Comparison of ENCODE assay signal across 13 cellular contexts in genomic region chr14:99879401-99880295, GRCh38.
A peak's percentile ranks its signal among the peaks of the same experiment; 100 is the strongest.
DNase-seq lines count a peak whose midpoint lies in the region; ATAC-seq, FAIRE-seq and TF ChIP-seq lines count a peak whose summit lies in the region.
"Had no signal": no experiment of that assay in that cellular context is flagged by ENCODE, and none has a peak within 500 bp of the region (broad histone marks: within the 10 kb centered on the region; RNA-seq: fewer than 3 reads in every experiment).

No MANE protein-coding gene starts in this region.

- POLR2A ChIA-PET in AG04449 (lab: Yijun Ruan, JAX) (interaction anchor here (0.7 kb wide), 1 partner anchor 150 kb away, joined by 3 read pairs; no protein-coding TSS in a partner anchor), H1 (lab: Charles Lee; ENCODE audit: partially characterized antibody) (no interaction called here)

- no peak overlapping the region for H4K91ac ChIP-seq in H1 (replicated peaks; ENCODE audit: insufficient read length, low read length)

- H3K36me3 ChIP-seq in H1 (ENCODE audit: control insufficient read depth in 2 of 4, insufficient read depth in 4 of 4, low read length in 3 of 4) (no peaks in the 10 kb centered on the region), mucosa of descending colon (ENCODE audit: low read depth) (no peaks in the 10 kb centered on the region)
- H3K36me3 ChIP-seq: BLaER1 treated with 17β-estradiol and CSF1 and Interleukin-3, amounts not matched to agents 10 nM and 100 nM had no signal

- H3K9me3 ChIP-seq in H1 (ENCODE audit: insufficient read depth in 2 of 2, low read depth in 1 of 2, low read length in 1 of 2) (no peaks in the 10 kb centered on the region), mucosa of descending colon (no peaks in the 10 kb centered on the region)
- H3K9me3 ChIP-seq: BLaER1 treated with 17β-estradiol and CSF1 and Interleukin-3, amounts not matched to agents 10 nM and 100 nM had no signal

- no peak overlapping the region for H2AFZ ChIP-seq in H1 (ENCODE audit: low read length)

- TF ChIP-seq POLR2A in H1 (IDR thresholded peaks at IDR 0.05; ENCODE audit: control extremely low read depth in 1 of 2, low read depth in 2 of 2, low read length in 2 of 2), result no peak

- H4K8ac ChIP-seq in H1 (ENCODE audit: extremely low read depth, insufficient read depth, low read length), result no peak overlapping the region

- no peak overlapping the region for H2BK20ac ChIP-seq in H1 (ENCODE audit: low read length)

- intact Hi-C loops in mucosa of descending colon (cut with DNase I, micrococcal nuclease), result no loop called here

- H3K4me1 ChIP-seq in H1 (replicated peaks in 1 of 4; ENCODE audit: control insufficient read depth in 3 of 4, insufficient read depth in 4 of 4, low read length in 3 of 4) (peaks cover 7 to 25% (median 14%) of the 10 kb centered on the region in 4 experiments; a peak in 6 of 7 replicates), mucosa of descending colon (ENCODE audit: low read depth) (peaks cover 9% of the 10 kb centered on the region)

- TF ChIP-seq CTCF in AG04449 (IDR thresholded peaks at IDR 0.05; ENCODE audit: insufficient read depth, low read length, missing control alignments), result no peak
- TF ChIP-seq CTCF in H1 (IDR thresholded peaks at IDR 0.05; ENCODE audit: control extremely low read depth in 1 of 3, insufficient read depth in 1 of 3, low read depth in 1 of 3, low read length in 3 of 3), result no peak
- TF ChIP-seq CTCF in mucosa of descending colon (IDR thresholded peaks at IDR 0.05), result no peak

- no peak overlapping the region for H3K18ac ChIP-seq in H1 (ENCODE audit: extremely low read depth, low read length)

- H3K14ac ChIP-seq in H1 (ENCODE audit: insufficient read length), result no peak overlapping the region

- H2AK5ac ChIP-seq in H1 (ENCODE audit: low read depth, low read length), result no peak overlapping the region

- no peak for FAIRE-seq in H1 (lab: Jason Lieb, UNC)

- H3K56ac ChIP-seq in H1 (replicated peaks; ENCODE audit: insufficient read length, low read depth, low read length), result no peak overlapping the region

- no peak overlapping the region for H3K23ac ChIP-seq in H1 (ENCODE audit: insufficient read length)

- no peak overlapping the region for H3K9ac ChIP-seq in H1 (replicated peaks in 1 of 4; ENCODE audit: extremely low read depth in 1 of 4, low read depth in 3 of 4, low read length in 3 of 4)
- H3K9ac ChIP-seq: BLaER1 treated with 17β-estradiol and CSF1 and Interleukin-3, amounts not matched to agents 10 nM and 100 nM had no signal

- no peaks in the 10 kb centered on the region for H4K20me1 ChIP-seq in H1 (replicated peaks in 1 of 2; ENCODE audit: control insufficient read depth in 1 of 2, insufficient read depth in 2 of 2, low read length in 2 of 2)
- H4K20me1 ChIP-seq: BLaER1 treated with 17β-estradiol and CSF1 and Interleukin-3, amounts not matched to agents 10 nM and 100 nM had no signal

- peak; percentile 61 for DNase-seq in AG04449 (ENCODE audit: low read depth, low spot score)
- DNase-seq in LoVo (ENCODE audit: low spot score), result peak; percentile 47
- no peak for DNase-seq in H1 (ENCODE audit: low read depth in 1 of 2, low spot score in 2 of 2)
- no peak for DNase-seq in mucosa of descending colon
- DNase-seq in stimulated activated CD4-positive, alpha-beta T cell treated with anti-CD3 and anti-CD28 coated beads, Interleukin-12 subunit alpha, Interleukin-12 subunit beta, amount 100 ng/mL, for 4 hours, result no peak
- DNase-seq in HPDE6-E6E7 (ENCODE audit: extremely low spot score), result no peak
- DNase-seq: cortex of kidney, immature natural killer cell, NCI-H345, posterior cingulate gyrus had no signal

- H3K4ac ChIP-seq in H1 (replicated peaks; ENCODE audit: insufficient read length, low read depth, low read length), result no peak overlapping the region

- no peak overlapping the region for H2BK15ac ChIP-seq in H1 (ENCODE audit: low read length)

- TF ChIP-seq EP300 in H1 (IDR thresholded peaks at IDR 0.05; ENCODE audit: borderline replicate concordance in 1 of 2, low read depth in 2 of 2, low read length in 2 of 2), result no peak

- H3K27ac ChIP-seq in H1 (ENCODE audit: low read depth, low read length), result no peak overlapping the region
- H3K27ac ChIP-seq: BLaER1 treated with 17β-estradiol and CSF1 and Interleukin-3, amounts not matched to agents 10 nM and 100 nM had no signal

- H3K27me3 ChIP-seq in H1 (replicated peaks in 1 of 4; ENCODE audit: control insufficient read depth in 3 of 4, extremely low read depth in 1 of 4, insufficient read depth in 3 of 4, low read length in 3 of 4), result no peaks in the 10 kb centered on the region

- no peak overlapping the region for H4K5ac ChIP-seq in H1 (ENCODE audit: insufficient read length, low read depth, low read length)

- peaks cover 2% of the 10 kb centered on the region; the same call in 1 of the 2 replicates for H3K79me1 ChIP-seq in H1 (ENCODE audit: low read depth, low read length)

- no peaks in the 10 kb centered on the region for H3K23me2 ChIP-seq in H1 (ENCODE audit: low read depth, low read length)

- peak overlapping the region; percentile 17; the same call in 1 of the 2 replicates for H2BK12ac ChIP-seq in H1 (ENCODE audit: low read depth, low read length)

- H2BK120ac ChIP-seq in H1 (replicated peaks; ENCODE audit: low read depth, low read length), result no peak overlapping the region

- TF ChIP-seq RAD21 in H1 (IDR thresholded peaks at IDR 0.05 in 1 of 2, conservative IDR thresholded peaks at IDR 0.05 in 1 of 2; ENCODE audit: low read depth in 2 of 2, low read length in 2 of 2), result no peak

- no peaks in the 10 kb centered on the region for H3K79me2 ChIP-seq in H1 (ENCODE audit: control insufficient read depth in 1 of 2, insufficient read depth in 2 of 2, low read length in 2 of 2)

- CTCF ChIA-PET in AG04449 (lab: Yijun Ruan, JAX) (interaction anchor here (0.7 to 20.7 kb wide), 9 partner anchors 15 to 201 kb away, joined by 3 to 325 read pairs (median 6); partner anchors contain the start of gene EML1), H1 (lab: Charles Lee; ENCODE audit: partially characterized antibody) (interaction anchor here (0.9 to 2.5 kb wide), 8 partner anchors 7 to 163 kb away, joined by 3 to 10 read pairs (median 4); no protein-coding TSS in a partner anchor)

- 93% methylated on average over 5 of the region's 5 CpGs; no CpG with 5 or more reads in 1 of the 2 experiments for WGBS in H1 (ENCODE audit: extremely low coverage in 1 of 2, insufficient coverage in 1 of 2, insufficient read length in 1 of 2, insufficient replicate concordance in 2 of 2, low coverage in 1 of 2, low lambda C conversion rate in 2 of 2, missing lambda C conversion rate in 1 of 2), 2 experiments

- H3K4me3 ChIP-seq in AG04449 (ENCODE audit: low read depth, low read length), result no peak overlapping the region
- no peak overlapping the region for H3K4me3 ChIP-seq in H1 (ENCODE audit: extremely low read depth in 1 of 4, insufficient read depth in 2 of 4, low read depth in 3 of 4, low read length in 4 of 4)
- H3K4me3 ChIP-seq in mucosa of descending colon, result no peak overlapping the region
- H3K4me3 ChIP-seq: BLaER1 treated with 17β-estradiol and CSF1 and Interleukin-3, amounts not matched to agents 10 nM and 100 nM had no signal

- no peak overlapping the region for H2BK5ac ChIP-seq in H1 (ENCODE audit: low read depth, low read length)

- peak; percentile 45 for ATAC-seq in mucosa of descending colon
- ATAC-seq in HG03196 (IDR thresholded peaks at IDR 0.05; ENCODE audit: unreplicated experiment), result no peak
- no peak for ATAC-seq in HG03342 (IDR thresholded peaks at IDR 0.05; ENCODE audit: unreplicated experiment)

- no peak overlapping the region for H3K4me2 ChIP-seq in H1 (ENCODE audit: insufficient read depth in 1 of 2, low read depth in 2 of 2, low read length in 2 of 2)
- H3K4me2 ChIP-seq: BLaER1 treated with 17β-estradiol and CSF1 and Interleukin-3, amounts not matched to agents 10 nM and 100 nM had no signal

TF ChIP-seq in H1, 55 proteins besides CTCF, POLR2A, EP300 and RAD21 (continues in another document):
- TF ChIP-seq JUND (IDR thresholded peaks at IDR 0.05; ENCODE audit: low read length), result no peak
- TF ChIP-seq CEBPB (IDR thresholded peaks at IDR 0.05; ENCODE audit: low read depth, low read length), result no peak

Comparison
In these comparisons a context has a peak if more than half of its experiments do, and no peak if none do; other contexts are left out.
1. DNase-seq: peak in AG04449 (single experiment) and LoVo (single experiment); none in H1 (0 of 2), mucosa of descending colon (0 of 3), stimulated activated CD4-positive, alpha-beta T cell treated with anti-CD3 and anti-CD28 coated beads, Interleukin-12 subunit alpha, Interleukin-12 subunit beta, amount 100 ng/mL, for 4 hours (single experiment) and HPDE6-E6E7 (single experiment).